33 cellular contexts compared by ENCODE assay signal in the genomic region with DNA sequence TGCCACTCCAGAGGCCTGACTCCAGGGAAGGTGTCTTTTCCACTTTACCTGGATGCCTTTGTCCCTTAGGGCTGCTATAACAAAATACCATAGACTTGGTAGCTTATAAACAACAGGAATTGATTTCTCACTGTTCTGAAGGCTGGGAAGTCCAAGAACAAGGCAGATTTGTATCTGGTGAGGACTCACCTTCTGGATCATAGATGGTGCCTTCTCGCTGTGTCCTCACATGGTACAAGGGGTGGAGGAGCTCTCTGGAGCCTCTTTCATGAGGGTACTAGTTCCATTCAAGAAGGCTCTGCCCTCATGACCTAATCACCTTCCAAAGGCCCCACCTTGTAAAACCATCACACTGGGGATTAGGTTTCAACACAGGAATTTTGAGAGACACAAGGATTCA. TPM values are rescaled to one million over a fixed set of nuclear protein-coding genes. Genes with fewer than 3 reads are reported as not detected.
"Had no signal": no experiment of that assay in that cellular context is flagged by ENCODE, and none has a peak within 500 bp of the region (broad histone marks: within the 10 kb centered on the region; RNA-seq: fewer than 3 reads in every experiment).

No MANE protein-coding gene starts in this region.

- H3K27ac ChIP-seq: KMS-11, PC-9, RWPE1, SJCRH30, SK-N-MC had no signal

- ATAC-seq: Panc1, Right ventricle myocardium inferior, SK-N-SH treated with all-trans-retinoic acid at 6 μM for 48 hours had no signal

- DNase-seq: Karpas-422, KBM-7, MM.1S, MV-4-11, NCI-H1092, NCI-H1105, NCI-H1417 treated with DMSO at 0.1 percent for 48 hours, NCI-H1436 treated with DMSO at 0.1 percent for 48 hours, NCI-H1694 treated with DMSO at 0.1 percent for 48 hours, NCI-H187 treated with DMSO at 0.1 percent for 48 hours, NCI-H2029, NCI-H2081 treated with DMSO at 0.1 percent for 48 hours, NCI-H2107, NCI-H2171, NCI-H226, NCI-H446 treated with DMSO at 0.1 percent for 48 hours, NCI-H510A, NCI-H524, NCI-H526, NCI-H69, NCI-H748 treated with DMSO at 0.1 percent for 48 hours, PC-9, SHP77, SIG-M5, SJCRH30 had no signal

- H3K4me2 ChIP-seq: KMS-11, PC-9 had no signal

- H3K36me3 ChIP-seq: SJCRH30 had no signal

- H3K4me3 ChIP-seq: PC-9, SJCRH30, SK-N-MC had no signal

- H2AFZ ChIP-seq: PC-9 had no signal

- H3K4me1 ChIP-seq: SJCRH30 had no signal

- H3K9me3 ChIP-seq: SJCRH30 had no signal

- H3K9ac ChIP-seq: KMS-11 had no signal

- FAIRE-seq: RCC 7860 had no signal

RNA-seq across cellular contexts. Expression of a gene that starts 52.1 kb away (rescaled TPM):
- total RNA-seq: OCI-LY7 had no signal
